ENCODE assay signal across 8 cellular contexts in genomic region chr11:32173435-32173834, GRCh38.
A peak's percentile ranks its signal among the peaks of the same experiment; 100 is the strongest.
DNase-seq lines count a peak whose midpoint lies in the region; ATAC-seq and TF ChIP-seq lines count a peak whose summit lies in the region.

No MANE protein-coding gene starts in this region.

- peak; percentile 78 for TF ChIP-seq CTCF in cardiac muscle cell (IDR thresholded peaks at IDR 0.05; ENCODE audit: low read depth, low read length)

- H3K9me3 Mint-ChIP-seq in activated naive CD8-positive, alpha-beta T cell treated with anti-CD3 and anti-CD28 coated beads for 36 hours: no peaks in the 10 kb centered on the region

- no peaks in the 10 kb centered on the region for H3K36me3 Mint-ChIP-seq in activated naive CD8-positive, alpha-beta T cell treated with anti-CD3 and anti-CD28 coated beads for 36 hours

- H3K4me3 ChIP-seq in HAP-1 (no peak overlapping the region), cardiac muscle cell (no peak overlapping the region)

- DNase-seq in GM03348 (ENCODE audit: low spot score) (peak; percentile 90), HAP-1 (ENCODE audit: low spot score in 2 of 2) (peak; percentile 7 to 62), NCI-H1694 treated with DMSO at 0.1 percent for 48 hours (lab: John Stamatoyannopoulos, UW) (peak; percentile 90), cardiac muscle cell (ENCODE audit: low read depth in 1 of 2, low spot score in 1 of 2) (peak; percentile 74 to 83), pons (ENCODE audit: low spot score) (peak; percentile 58)
- DNase-seq in activated naive CD8-positive, alpha-beta T cell treated with anti-CD3 and anti-CD28 coated beads for 36 hours: peak; percentile 8

- no peak for ATAC-seq in HG02571 (IDR thresholded peaks at IDR 0.05; ENCODE audit: unreplicated experiment)
- no peak for ATAC-seq in GM18873 (IDR thresholded peaks at IDR 0.05; ENCODE audit: low FRiP score, unreplicated experiment)

- in situ Hi-C loops in HAP-1 (cut with MboI; ENCODE audit: low sequenced_read_pairs): loop anchor here (5.0 to 25.0 kb wide), 2 partner anchors 121 to 936 kb away; no protein-coding TSS in a partner anchor

- H3K4me3 Mint-ChIP-seq in activated naive CD8-positive, alpha-beta T cell treated with anti-CD3 and anti-CD28 coated beads for 36 hours: no peak overlapping the region

- peaks cover 12% of the 10 kb centered on the region for H3K4me1 Mint-ChIP-seq in activated naive CD8-positive, alpha-beta T cell treated with anti-CD3 and anti-CD28 coated beads for 36 hours

- H3K4me1 ChIP-seq in HAP-1: no peaks in the 10 kb centered on the region
- peaks cover 3% of the 10 kb centered on the region for H3K4me1 ChIP-seq in cardiac muscle cell (ENCODE audit: low read depth)

- H3K36me3 ChIP-seq in HAP-1 (replicated peaks): no peaks in the 10 kb centered on the region
- no peaks in the 10 kb centered on the region for H3K36me3 ChIP-seq in cardiac muscle cell

- H3K27ac ChIP-seq in cardiac muscle cell: no peak overlapping the region

- H3K27ac Mint-ChIP-seq in activated naive CD8-positive, alpha-beta T cell treated with anti-CD3 and anti-CD28 coated beads for 36 hours: no peak overlapping the region

- H3K27me3 ChIP-seq in HAP-1 (ENCODE audit: low read depth) (peaks cover 9% of the 10 kb centered on the region), cardiac muscle cell (no peaks in the 10 kb centered on the region)

- H3K27me3 Mint-ChIP-seq in activated naive CD8-positive, alpha-beta T cell treated with anti-CD3 and anti-CD28 coated beads for 36 hours: peaks cover 3% of the 10 kb centered on the region

- no peaks in the 10 kb centered on the region for H3K9me3 ChIP-seq in HAP-1
- H3K9me3 ChIP-seq in cardiac muscle cell (ENCODE audit: low read depth): no peaks in the 10 kb centered on the region

Comparison
In these comparisons a context has a peak if more than half of its experiments do, and no peak if none do; other contexts are left out.
1. DNase-seq: peak in every context shown above with its lines; median percentile 90 in GM03348; 90 in NCI-H1694 treated with DMSO at 0.1 percent for 48 hours; 78 in cardiac muscle cell; 58 in pons; 34 in HAP-1; 8 in activated naive CD8-positive, alpha-beta T cell treated with anti-CD3 and anti-CD28 coated beads for 36 hours.